19 cellular contexts compared by ENCODE assay signal in the genomic region with DNA sequence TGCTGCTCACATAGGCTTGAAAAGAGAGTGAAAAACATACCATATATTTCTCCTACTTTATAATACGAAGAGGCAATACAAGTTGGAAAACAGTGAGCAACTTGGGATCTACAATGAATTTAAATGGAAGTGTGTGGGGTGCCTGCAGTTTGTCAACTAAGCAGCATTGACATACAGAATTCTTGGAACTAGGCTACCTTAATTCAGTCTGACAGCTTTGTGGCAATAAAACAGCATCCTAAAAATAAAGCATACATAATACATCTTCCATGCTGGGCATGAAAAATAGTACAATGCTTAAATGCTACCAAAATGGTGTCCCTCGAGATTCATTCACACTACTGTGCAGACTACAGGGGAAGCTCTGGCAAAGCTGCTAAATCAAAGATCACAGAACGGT. TPM values are rescaled to one million over a fixed set of nuclear protein-coding genes. Genes with fewer than 3 reads are reported as not detected.
DNase-seq lines count a peak whose midpoint lies in the region; TF ChIP-seq lines count a peak whose summit lies in the region.
"Had no signal": no experiment of that assay in that cellular context is flagged by ENCODE, and none has a peak within 500 bp of the region (broad histone marks: within the 10 kb centered on the region; RNA-seq: fewer than 3 reads in every experiment).

No MANE protein-coding gene starts in this region.

- no peaks in the 10 kb centered on the region for H3K27me3 ChIP-seq in HAP-1 (ENCODE audit: low read depth)
- H3K27me3 ChIP-seq in right atrium auricular region = no peaks in the 10 kb centered on the region
- no peaks in the 10 kb centered on the region for H3K27me3 ChIP-seq in sigmoid colon
- no peaks in the 10 kb centered on the region for H3K27me3 ChIP-seq in MG63
- H3K27me3 ChIP-seq: upper lobe of left lung had no signal

- DNase-seq in HAP-1 (ENCODE audit: low spot score in 2 of 2) (no peak), right atrium auricular region (ENCODE audit: low spot score) (no peak), sigmoid colon (no peak), OCI-M2 (lab: John Stamatoyannopoulos, UW; ENCODE audit: unreplicated experiment) (no peak), erythroblast (lab: John Stamatoyannopoulos, UW) (no peak), MG63 (no peak), NCI-H1694 (lab: John Stamatoyannopoulos, UW) (no peak)
- DNase-seq: activated CD4-positive, alpha-beta T cell treated with anti-CD3 and anti-CD28 coated beads for 48 hours; activated naive CD8-positive, alpha-beta T cell treated with anti-CD3 and anti-CD28 coated beads for 36 hours; activated T-cell treated with anti-CD3 and anti-CD28 coated beads for 4 hours; GM23248; naive thymus-derived CD4-positive, alpha-beta T cell; NCI-H1436; NCI-H345; retina; stimulated activated CD4-positive, alpha-beta T cell treated with anti-CD3 and anti-CD28 coated beads, Interleukin-2, amount 100 ng/mL, for 48 hours; upper lobe of left lung had no signal

- H3K27ac ChIP-seq in right atrium auricular region (peak overlapping the region; percentile 86 to 88), sigmoid colon (peak overlapping the region in 3 of 4 donors; percentile 77 to 92 (median 83))
- H3K27ac ChIP-seq: GM23248, SK-N-MC, upper lobe of left lung had no signal

- H3K4me3 ChIP-seq in HAP-1 (peak overlapping the region; percentile 18), right atrium auricular region (peak overlapping the region; percentile 5 to 69), sigmoid colon (peak overlapping the region; percentile 8 to 33 (median 21)), MG63 (no peak overlapping the region)
- H3K4me3 ChIP-seq: GM23248, SK-N-MC, upper lobe of left lung had no signal

- 72 to 80% methylated on average over 3 of the region's 3 CpGs for WGBS in sigmoid colon, 2 donors

- H3K9me3 ChIP-seq in HAP-1 = no peaks in the 10 kb centered on the region
- H3K9me3 ChIP-seq in right atrium auricular region = no peaks in the 10 kb centered on the region
- no peaks in the 10 kb centered on the region for H3K9me3 ChIP-seq in sigmoid colon
- no peaks in the 10 kb centered on the region for H3K9me3 ChIP-seq in MG63
- H3K9me3 ChIP-seq: upper lobe of left lung had no signal

- peak overlapping the region; percentile 49 to 84 (median 66) for H3K4me3 Mint-ChIP-seq in brain
- H3K4me3 Mint-ChIP-seq: activated naive CD8-positive, alpha-beta T cell treated with anti-CD3 and anti-CD28 coated beads for 36 hours; naive thymus-derived CD4-positive, alpha-beta T cell had no signal

- H3K36me3 ChIP-seq in HAP-1 (replicated peaks) (no peaks in the 10 kb centered on the region; the same call in 1 of the 2 replicates), right atrium auricular region (no peaks in the 10 kb centered on the region), sigmoid colon (no peaks in the 10 kb centered on the region), MG63 (no peaks in the 10 kb centered on the region)
- H3K36me3 ChIP-seq: upper lobe of left lung had no signal

- H3K9me3 Mint-ChIP-seq in brain = peaks cover 0 to 9% (median 0%) of the 10 kb centered on the region in 5 experiments
- H3K9me3 Mint-ChIP-seq: activated naive CD8-positive, alpha-beta T cell treated with anti-CD3 and anti-CD28 coated beads for 36 hours had no signal

- peaks cover 63% of the 10 kb centered on the region for H3K4me1 Mint-ChIP-seq in brain
- H3K4me1 Mint-ChIP-seq: activated naive CD8-positive, alpha-beta T cell treated with anti-CD3 and anti-CD28 coated beads for 36 hours had no signal

- TF ChIP-seq CTCF in brain (conservative IDR thresholded peaks at IDR 0.05) (no peak), right atrium auricular region (IDR thresholded peaks at IDR 0.05) (no peak), sigmoid colon (IDR thresholded peaks at IDR 0.05) (no peak)

- peak overlapping the region; percentile 78 to 98 (median 86) for H3K27ac Mint-ChIP-seq in brain
- H3K27ac Mint-ChIP-seq: activated naive CD8-positive, alpha-beta T cell treated with anti-CD3 and anti-CD28 coated beads for 36 hours; naive thymus-derived CD4-positive, alpha-beta T cell had no signal

- intact Hi-C loops in sigmoid colon (cut with DNase I) = loop anchor here (5.0 to 10.0 kb wide), 2 partner anchors 43 to 1190 kb away; partner anchors contain the start of gene PDGFC

- no peaks in the 10 kb centered on the region for H3K36me3 Mint-ChIP-seq in brain
- H3K36me3 Mint-ChIP-seq: activated naive CD8-positive, alpha-beta T cell treated with anti-CD3 and anti-CD28 coated beads for 36 hours; naive thymus-derived CD4-positive, alpha-beta T cell had no signal

- H3K4me1 ChIP-seq in HAP-1 = peaks cover 70% of the 10 kb centered on the region
- H3K4me1 ChIP-seq in right atrium auricular region = peaks cover 0 to 61% of the 10 kb centered on the region in 2 donors
- peaks cover 0 to 94% (median 85%) of the 10 kb centered on the region in 4 donors for H3K4me1 ChIP-seq in sigmoid colon

- TF ChIP-seq POLR2A in sigmoid colon (IDR thresholded peaks at IDR 0.05) = no peak
- TF ChIP-seq POLR2A in erythroblast (IDR thresholded peaks at IDR 0.05; ENCODE audit: low read length) = no peak

- H3K27me3 Mint-ChIP-seq in brain = no peaks in the 10 kb centered on the region

- peak; percentile 58 to 93 (median 86) for TF ChIP-seq EP300 in sigmoid colon (IDR thresholded peaks at IDR 0.05)

- in situ Hi-C loops in HAP-1 (cut with MboI; ENCODE audit: low sequenced_read_pairs) = loop anchor here (5.0 kb wide), 1 partner anchor 158 kb away; no protein-coding TSS in a partner anchor

RNA-seq across cellular contexts. Expression of gene GASK1B, which starts 8.0 kb away (rescaled TPM):
- polyA plus RNA-seq in brain (ENCODE audit: insufficient read depth, low read depth, low replicate concordance) (4.4 TPM), sigmoid colon (10 to 100 TPM in 1 of 3 donors, 1 to 10 TPM in 2; 6.7 to 15.6 (median 9.6) TPM)
- total RNA-seq in right atrium auricular region (10 to 100 TPM; 49.9 to 56.9 TPM), sigmoid colon (10 to 100 TPM; 34.4 to 59.5 (median 47.2) TPM)
- total RNA-seq in MG63 (2014; rRNA removed; shearing (Covaris generic); ENCODE audit: low replicate concordance) = 2.0 and 4.1 TPM in 2 replicates
- total RNA-seq: activated naive CD8-positive, alpha-beta T cell treated with anti-CD3 and anti-CD28 coated beads for 36 hours had no signal

RNA-seq across cellular contexts. Expression of gene TMEM144, which starts 45.4 kb away (rescaled TPM):
- 52.0 TPM for polyA plus RNA-seq in brain (ENCODE audit: insufficient read depth, low read depth, low replicate concordance)
- total RNA-seq in right atrium auricular region = 1 to 10 TPM; 7.1 to 9.7 TPM
- 10 to 100 TPM in 1 of 4 donors, 1 to 10 TPM in 3; 3.5 to 12.1 (median 8.0) TPM for total RNA-seq in sigmoid colon
- 1 to 10 TPM; 6.0 to 7.9 (median 6.4) TPM for polyA plus RNA-seq in sigmoid colon
- total RNA-seq in MG63 (2014; rRNA removed; shearing (Covaris generic); ENCODE audit: low replicate concordance) = 1.7 and 3.9 TPM in 2 replicates
- polyA plus RNA-seq: naive thymus-derived CD4-positive, alpha-beta T cell had no signal
